ENCODE assay signal across 8 cellular contexts in genomic region chr19:45059258-45059965, GRCh38. TPM values are rescaled to one million over a fixed set of nuclear protein-coding genes. Genes with fewer than 3 reads are reported as not detected.
A peak's percentile ranks its signal among the peaks of the same experiment; 100 is the strongest.
DNase-seq lines count a peak whose midpoint lies in the region; ATAC-seq and TF ChIP-seq lines count a peak whose summit lies in the region.

No MANE protein-coding gene starts in this region.

- H3K9me3 Mint-ChIP-seq in activated naive CD4-positive, alpha-beta T cell treated with anti-CD3 and anti-CD28 coated beads, Interleukin-2, amount 10 ng/mL, durations not matched to agents 7 days and 5 days = no peaks in the 10 kb centered on the region
- H3K9me3 Mint-ChIP-seq in type B pancreatic cell = no peaks in the 10 kb centered on the region

- no peak overlapping the region for H2BK5ac ChIP-seq in trophoblast cell (ENCODE audit: low read depth, low read length, poor library complexity)

- no peak overlapping the region for H4K8ac ChIP-seq in trophoblast cell (ENCODE audit: low read depth, low read length)

- H3K18ac ChIP-seq in trophoblast cell (ENCODE audit: low read length) = no peak overlapping the region

- H2BK120ac ChIP-seq in trophoblast cell (ENCODE audit: insufficient read depth, low read length, poor library complexity) = no peak overlapping the region

- no peak overlapping the region for H3K4me3 Mint-ChIP-seq in activated naive CD4-positive, alpha-beta T cell treated with anti-CD3 and anti-CD28 coated beads, Interleukin-2, amount 10 ng/mL, durations not matched to agents 7 days and 5 days
- no peak overlapping the region for H3K4me3 Mint-ChIP-seq in type B pancreatic cell

- no peak overlapping the region for H3K4me2 ChIP-seq in trophoblast cell (ENCODE audit: low read length)

- no peaks in the 10 kb centered on the region for H3K27me3 Mint-ChIP-seq in activated naive CD4-positive, alpha-beta T cell treated with anti-CD3 and anti-CD28 coated beads, Interleukin-2, amount 10 ng/mL, durations not matched to agents 7 days and 5 days
- no peaks in the 10 kb centered on the region for H3K27me3 Mint-ChIP-seq in type B pancreatic cell

- no CpG with 5 or more reads among the region's 16 CpGs for WGBS in trophoblast cell (ENCODE audit: extremely low coverage, insufficient coverage, insufficient read length)

- no peak overlapping the region for H3K9ac ChIP-seq in trophoblast cell (ENCODE audit: low read length)

- peaks cover 48% of the 10 kb centered on the region for H3K36me3 Mint-ChIP-seq in activated naive CD4-positive, alpha-beta T cell treated with anti-CD3 and anti-CD28 coated beads, Interleukin-2, amount 10 ng/mL, durations not matched to agents 7 days and 5 days
- H3K36me3 Mint-ChIP-seq in type B pancreatic cell = peaks cover 10% of the 10 kb centered on the region

- H4K12ac ChIP-seq in trophoblast cell (ENCODE audit: low read depth, low read length) = no peak overlapping the region

- TF ChIP-seq CTCF in GM12865 (IDR thresholded peaks at IDR 0.05; ENCODE audit: insufficient read depth, low read depth, low read length, missing control alignments) (peak; percentile 94), LNCaP clone FGC (IDR thresholded peaks at IDR 0.05; ENCODE audit: control insufficient read depth, extremely low read depth, insufficient read depth) (peak; percentile 61), type B pancreatic cell (conservative IDR thresholded peaks at IDR 0.05) (peak; percentile 91)

- H3K79me2 ChIP-seq in trophoblast cell (ENCODE audit: control insufficient read depth, insufficient read depth, low read length, poor library complexity) = no peaks in the 10 kb centered on the region

- H3K27me3 ChIP-seq in trophoblast cell (ENCODE audit: insufficient read depth, low read length) = no peaks in the 10 kb centered on the region

- peak; percentile 91 for DNase-seq in GM12865 (ENCODE audit: low read depth)
- DNase-seq in LNCaP clone FGC (ENCODE audit: low read depth) = no peak
- peak; percentile 91 for DNase-seq in activated naive CD4-positive, alpha-beta T cell treated with anti-CD3 and anti-CD28 coated beads, Interleukin-2, amount 10 ng/mL, durations not matched to agents 7 days and 5 days
- DNase-seq in globus pallidus (ENCODE audit: low spot score) = peak; percentile 79
- DNase-seq in trophoblast cell = peak; percentile 80 to 91
- peak; percentile 85 for DNase-seq in type B pancreatic cell (ENCODE audit: extremely low spot score, unreplicated experiment)

- no peaks in the 10 kb centered on the region for H3K9me3 ChIP-seq in trophoblast cell (ENCODE audit: insufficient read depth, low read depth, low read length)

- no peak overlapping the region for H3K23ac ChIP-seq in trophoblast cell (ENCODE audit: low read length)

- peak; percentile 86 for ATAC-seq in SK-N-SH treated with all-trans-retinoic acid at 6 μM for 48 hours
- ATAC-seq in HG02852 (IDR thresholded peaks at IDR 0.05; ENCODE audit: unreplicated experiment) = no peak

- H3K27ac ChIP-seq in trophoblast cell (ENCODE audit: low read depth, low read length) = no peak overlapping the region

- H3K79me1 ChIP-seq in trophoblast cell (ENCODE audit: low read length) = no peaks in the 10 kb centered on the region

- CTCF ChIA-PET in activated naive CD4-positive, alpha-beta T cell treated with anti-CD3 and anti-CD28 coated beads, Interleukin-2, amount 10 ng/mL, durations not matched to agents 7 days and 5 days (lab: Charles Lee) = interaction anchor here (0.5 to 3.8 kb wide), 20 partner anchors 9 to 371 kb away, joined by 3 to 22 read pairs (median 4); partner anchors contain the start of genes CLASRP and RELB

- H3K14ac ChIP-seq in trophoblast cell (ENCODE audit: low read length) = no peak overlapping the region

- H2AK5ac ChIP-seq in trophoblast cell (ENCODE audit: low read length) = no peak overlapping the region

- no peak overlapping the region for H4K91ac ChIP-seq in trophoblast cell (ENCODE audit: low read depth, low read length)

- no peak overlapping the region for H3K4me3 ChIP-seq in GM12865 (ENCODE audit: low read depth, low read length)
- H3K4me3 ChIP-seq in LNCaP clone FGC (ENCODE audit: low read depth, low read length) = no peak overlapping the region
- no peak overlapping the region for H3K4me3 ChIP-seq in trophoblast cell (ENCODE audit: low read depth, low read length)

- no peaks in the 10 kb centered on the region for H3K4me1 ChIP-seq in trophoblast cell (ENCODE audit: control insufficient read depth in 1 of 2, insufficient read depth in 2 of 2, low read length in 2 of 2)

- peak overlapping the region; percentile 55 for H3K27ac Mint-ChIP-seq in activated naive CD4-positive, alpha-beta T cell treated with anti-CD3 and anti-CD28 coated beads, Interleukin-2, amount 10 ng/mL, durations not matched to agents 7 days and 5 days
- peak overlapping the region; percentile 70 for H3K27ac Mint-ChIP-seq in type B pancreatic cell

- no peak overlapping the region for H3K4ac ChIP-seq in trophoblast cell (ENCODE audit: low read depth, low read length)

- peaks cover 85 to 86% of the 10 kb centered on the region in 2 experiments for H3K36me3 ChIP-seq in trophoblast cell (ENCODE audit: control insufficient read depth in 1 of 2, insufficient read depth in 2 of 2, low read length in 2 of 2)

- H2BK12ac ChIP-seq in trophoblast cell (ENCODE audit: low read length) = no peak overlapping the region

- H3K4me1 Mint-ChIP-seq in activated naive CD4-positive, alpha-beta T cell treated with anti-CD3 and anti-CD28 coated beads, Interleukin-2, amount 10 ng/mL, durations not matched to agents 7 days and 5 days = peaks cover 2% of the 10 kb centered on the region
- H3K4me1 Mint-ChIP-seq in type B pancreatic cell (ENCODE audit: unreplicated experiment) = no peaks in the 10 kb centered on the region

- no peak overlapping the region for H2AFZ ChIP-seq in trophoblast cell (ENCODE audit: insufficient read depth, low read length, poor library complexity)

TF ChIP-seq in SK-N-SH treated with all-trans-retinoic acid at 6 μM for 48 hours, 23 proteins besides CTCF, POLR2A, EP300 and RAD21:
- TF ChIP-seq ARNTL (CRISPR knock-in tag; IDR thresholded peaks at IDR 0.05; ENCODE audit: borderline replicate concordance, low read depth) (no peak), ZNF70 (CRISPR knock-in tag; IDR thresholded peaks at IDR 0.05) (no peak), ZFP3 (CRISPR knock-in tag; IDR thresholded peaks at IDR 0.05) (no peak)

RNA-seq across cellular contexts. Expression of gene ZNF296, which starts 16.9 kb away (rescaled TPM):
- polyA plus RNA-seq in trophoblast cell (2013) = 0.62 and 0.67 TPM in 2 replicates
- total RNA-seq in type B pancreatic cell (ENCODE audit: low replicate concordance) = 2.2 and 3.7 TPM in 2 replicates

RNA-seq across cellular contexts. Expression of gene GEMIN7, which starts 19.6 kb away (rescaled TPM):
- polyA plus RNA-seq in trophoblast cell (2013) = 18.4 and 19.0 TPM in 2 replicates
- 32.2 and 35.6 TPM in 2 replicates for total RNA-seq in type B pancreatic cell (ENCODE audit: low replicate concordance)

RNA-seq across cellular contexts. Expression of gene CLASRP, which starts 20.6 kb away (rescaled TPM):
- 30.4 TPM in 2 replicates for polyA plus RNA-seq in trophoblast cell (2013)
- 80.4 and 111 TPM in 2 replicates for total RNA-seq in type B pancreatic cell (ENCODE audit: low replicate concordance)

RNA-seq across cellular contexts. Expression of gene PPP1R37, which starts 33.6 kb away (rescaled TPM):
- polyA plus RNA-seq in trophoblast cell (2013) = 12.8 and 12.9 TPM in 2 replicates
- total RNA-seq in type B pancreatic cell (ENCODE audit: low replicate concordance) = 44.7 and 63.7 TPM in 2 replicates

RNA-seq across cellular contexts. Expression of gene RELB, which starts 58.1 kb away (rescaled TPM):
- polyA plus RNA-seq in trophoblast cell (2013) = 7.4 and 7.5 TPM in 2 replicates
- 6.9 and 8.4 TPM in 2 replicates for total RNA-seq in type B pancreatic cell (ENCODE audit: low replicate concordance)
